10 cellular contexts compared by ENCODE assay signal in genomic region chr17:55273579-55274370, GRCh38. TPM values are rescaled to one million over a fixed set of nuclear protein-coding genes. Genes with fewer than 3 reads are reported as not detected.
A peak's percentile ranks its signal among the peaks of the same experiment; 100 is the strongest.
DNase-seq lines count a peak whose midpoint lies in the region; ATAC-seq and TF ChIP-seq lines count a peak whose summit lies in the region.
"Had no signal": no experiment of that assay in that cellular context is flagged by ENCODE, and none has a peak within 500 bp of the region (broad histone marks: within the 10 kb centered on the region; RNA-seq: fewer than 3 reads in every experiment).

No MANE protein-coding gene starts in this region.

- no peaks in the 10 kb centered on the region for H3K9me3 ChIP-seq in GM23248 (ENCODE audit: low read depth)
- H3K9me3 ChIP-seq in left ventricle myocardium inferior (replicated peaks), result no peaks in the 10 kb centered on the region

- peak; percentile 75 for DNase-seq in GM23248
- peak in 55 of 58 donors; percentile 32 to 93 (median 80) for DNase-seq in anterior cingulate cortex (lab: John Stamatoyannopoulos, UW)
- peak; percentile 74 for DNase-seq in left ventricle myocardium inferior
- peak; percentile 94 for DNase-seq in renal cortical epithelial cell (ENCODE audit: low read depth)
- no peak for DNase-seq in COLO829 (ENCODE audit: low spot score)
- no peak for DNase-seq in NCI-H187 (lab: John Stamatoyannopoulos, UW)
- DNase-seq in DMS53 (lab: John Stamatoyannopoulos, UW), result no peak
- DNase-seq: endodermal cell, trophoblast cell had no signal

- ATAC-seq in GM19467 (IDR thresholded peaks at IDR 0.05; ENCODE audit: unreplicated experiment), result no peak

- H3K79me2 ChIP-seq in GM23248 (ENCODE audit: insufficient read depth), result no peaks in the 10 kb centered on the region

- no peaks in the 10 kb centered on the region for H3K36me3 ChIP-seq in GM23248 (ENCODE audit: low read depth)
- peaks cover 10% of the 10 kb centered on the region for H3K36me3 ChIP-seq in left ventricle myocardium inferior

- H3K27me3 ChIP-seq in GM23248 (replicated peaks; ENCODE audit: insufficient read depth), result peaks cover 15% of the 10 kb centered on the region; the same call in 1 of the 2 replicates
- no peaks in the 10 kb centered on the region for H3K27me3 ChIP-seq in left ventricle myocardium inferior (ENCODE audit: low read depth)

- 8 to 9% methylated on average over 7 of the region's 7 CpGs for WGBS in GM23248 (ENCODE audit: low coverage in 1 of 2, low lambda C conversion rate in 2 of 2, missing lambda C conversion rate in 2 of 2), 2 experiments

- H3K4me2 ChIP-seq in GM23248 (ENCODE audit: unreplicated experiment), result peak overlapping the region; percentile 20

- H3K9me2 ChIP-seq in GM23248 (ENCODE audit: insufficient read depth), result no peaks in the 10 kb centered on the region

- intact Hi-C loops in left ventricle myocardium inferior (cut with micrococcal nuclease), result no loop called here

- H3F3A ChIP-seq in GM23248 (ENCODE audit: insufficient read depth), result no peaks in the 10 kb centered on the region

- H4K20me1 ChIP-seq in GM23248 (ENCODE audit: insufficient read depth), result no peaks in the 10 kb centered on the region

- no peak overlapping the region for H2AFZ ChIP-seq in GM23248

- in situ Hi-C loops in GM23248 (cut with MboI), result no loop called here

- no peak overlapping the region for H3K4me3 ChIP-seq in GM23248
- peak overlapping the region; percentile 35 for H3K4me3 ChIP-seq in left ventricle myocardium inferior

- no peak for TF ChIP-seq CTCF in left ventricle myocardium inferior (IDR thresholded peaks at IDR 0.05; ENCODE audit: borderline replicate concordance)

- no peak overlapping the region for H3K27ac ChIP-seq in GM23248
- H3K27ac ChIP-seq in left ventricle myocardium inferior (replicated peaks), result peak overlapping the region; percentile 96

- no peak overlapping the region for H3K9ac ChIP-seq in GM23248

- H3K4me1 ChIP-seq in GM23248 (ENCODE audit: insufficient read depth), result peaks cover 7% of the 10 kb centered on the region
- H3K4me1 ChIP-seq in left ventricle myocardium inferior, result peaks cover 79% of the 10 kb centered on the region

RNA-seq across cellular contexts. Expression of gene HLF, which starts 9.0 kb away (rescaled TPM):
- not detected in 2 replicates for total RNA-seq in GM23248 (2014; rRNA removed; shearing (Covaris generic))
- polyA plus RNA-seq in GM23248 (2016; fragmentation: Nextera tagmentation; extraction: Ambion mirVana), result 0.09 TPM in 1 of 2 replicates, not detected in the other
- total RNA-seq in left ventricle myocardium inferior (22.6 TPM), renal cortical epithelial cell (0.52 and 1.9 TPM in 2 replicates)
- total RNA-seq: endodermal cell had no signal

Comparison
In these comparisons a context has a peak if more than half of its experiments do, and no peak if none do; other contexts are left out.
1. DNase-seq: peak in GM23248 (single experiment), anterior cingulate cortex (55 of 58), left ventricle myocardium inferior (single experiment) and renal cortical epithelial cell (single experiment); none in COLO829 (single experiment), NCI-H187 (0 of 2) and DMS53 (single experiment).